In the genomic region with DNA sequence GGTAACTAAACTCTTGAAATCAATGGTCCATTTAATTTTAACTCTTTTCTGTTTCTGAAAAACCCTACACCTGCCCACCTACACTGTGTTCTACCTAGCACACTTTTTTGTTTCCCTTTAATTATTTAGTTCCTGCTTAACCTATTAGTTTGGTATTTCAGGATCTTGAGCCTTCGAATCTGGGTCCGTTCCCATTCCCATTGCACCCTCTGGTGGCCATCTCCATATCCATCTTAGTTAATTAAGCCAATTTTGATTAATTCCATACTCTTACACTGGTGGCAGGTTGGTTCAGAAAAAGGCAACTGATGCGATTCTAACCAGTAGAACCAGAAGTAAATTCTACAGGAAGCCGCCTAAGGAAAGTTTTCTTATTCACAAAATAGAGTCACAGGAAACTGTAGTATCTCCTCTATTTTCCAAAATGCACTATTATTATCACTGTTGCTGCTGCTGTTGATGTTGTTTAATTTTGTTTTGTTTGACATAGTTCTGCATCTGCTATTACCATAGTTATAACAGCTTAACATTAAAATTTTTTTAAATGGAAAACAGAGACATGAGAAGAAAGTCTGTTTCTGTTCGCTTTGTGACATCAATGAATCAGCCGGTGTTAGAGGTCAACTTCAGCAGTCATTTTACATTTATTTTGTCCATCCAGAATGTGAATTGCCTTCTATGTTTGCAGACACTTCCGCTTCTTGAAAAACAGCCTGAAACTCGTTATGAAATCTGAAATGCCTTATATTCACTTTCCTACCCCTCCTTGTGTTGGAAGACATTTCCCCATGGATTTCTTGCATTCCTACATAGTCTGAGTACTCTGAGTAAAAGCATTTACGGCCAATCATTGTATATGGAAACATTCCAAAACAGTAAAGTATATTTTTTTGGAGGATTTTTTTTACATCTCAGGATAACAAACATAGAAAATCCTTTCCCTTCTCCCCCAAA, we compare ENCODE assay signal across 1 cellular context.
TF ChIP-seq lines count a peak whose summit lies in the region.

No MANE protein-coding gene starts in this region.

TF ChIP-seq in K562, 482 proteins besides CTCF, POLR2A, EP300 and RAD21 (continued from another document):
- TF ChIP-seq, protein P1, sequence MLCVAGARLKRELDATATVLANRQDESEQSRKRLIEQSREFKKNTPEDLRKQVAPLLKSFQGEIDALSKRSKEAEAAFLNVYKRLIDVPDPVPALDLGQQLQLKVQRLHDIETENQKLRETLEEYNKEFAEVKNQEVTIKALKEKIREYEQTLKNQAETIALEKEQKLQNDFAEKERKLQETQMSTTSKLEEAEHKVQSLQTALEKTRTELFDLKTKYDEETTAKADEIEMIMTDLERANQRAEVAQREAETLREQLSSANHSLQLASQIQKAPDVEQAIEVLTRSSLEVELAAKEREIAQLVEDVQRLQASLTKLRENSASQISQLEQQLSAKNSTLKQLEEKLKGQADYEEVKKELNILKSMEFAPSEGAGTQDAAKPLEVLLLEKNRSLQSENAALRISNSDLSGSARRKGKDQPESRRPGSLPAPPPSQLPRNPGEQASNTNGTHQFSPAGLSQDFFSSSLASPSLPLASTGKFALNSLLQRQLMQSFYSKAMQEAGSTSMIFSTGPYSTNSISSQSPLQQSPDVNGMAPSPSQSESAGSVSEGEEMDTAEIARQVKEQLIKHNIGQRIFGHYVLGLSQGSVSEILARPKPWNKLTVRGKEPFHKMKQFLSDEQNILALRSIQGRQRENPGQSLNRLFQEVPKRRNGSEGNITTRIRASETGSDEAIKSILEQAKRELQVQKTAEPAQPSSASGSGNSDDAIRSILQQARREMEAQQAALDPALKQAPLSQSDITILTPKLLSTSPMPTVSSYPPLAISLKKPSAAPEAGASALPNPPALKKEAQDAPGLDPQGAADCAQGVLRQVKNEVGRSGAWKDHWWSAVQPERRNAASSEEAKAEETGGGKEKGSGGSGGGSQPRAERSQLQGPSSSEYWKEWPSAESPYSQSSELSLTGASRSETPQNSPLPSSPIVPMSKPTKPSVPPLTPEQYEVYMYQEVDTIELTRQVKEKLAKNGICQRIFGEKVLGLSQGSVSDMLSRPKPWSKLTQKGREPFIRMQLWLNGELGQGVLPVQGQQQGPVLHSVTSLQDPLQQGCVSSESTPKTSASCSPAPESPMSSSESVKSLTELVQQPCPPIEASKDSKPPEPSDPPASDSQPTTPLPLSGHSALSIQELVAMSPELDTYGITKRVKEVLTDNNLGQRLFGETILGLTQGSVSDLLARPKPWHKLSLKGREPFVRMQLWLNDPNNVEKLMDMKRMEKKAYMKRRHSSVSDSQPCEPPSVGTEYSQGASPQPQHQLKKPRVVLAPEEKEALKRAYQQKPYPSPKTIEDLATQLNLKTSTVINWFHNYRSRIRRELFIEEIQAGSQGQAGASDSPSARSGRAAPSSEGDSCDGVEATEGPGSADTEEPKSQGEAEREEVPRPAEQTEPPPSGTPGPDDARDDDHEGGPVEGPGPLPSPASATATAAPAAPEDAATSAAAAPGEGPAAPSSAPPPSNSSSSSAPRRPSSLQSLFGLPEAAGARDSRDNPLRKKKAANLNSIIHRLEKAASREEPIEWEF (CRISPR knock-in tag; IDR thresholded peaks at IDR 0.05), result no peak
- TF ChIP-seq TEAD2 (tag; IDR thresholded peaks at IDR 0.05) (no peak), ZNF23 (CRISPR knock-in tag; IDR thresholded peaks at IDR 0.05) (no peak), ZNF583 (CRISPR knock-in tag; IDR thresholded peaks at IDR 0.05) (no peak), CCNT2 (IDR thresholded peaks at IDR 0.05; ENCODE audit: borderline replicate concordance, extremely low read depth, insufficient read length, low read depth, low read length) (no peak), ZFX (CRISPR knock-in tag; IDR thresholded peaks at IDR 0.05) (no peak), KLF10 (CRISPR knock-in tag; IDR thresholded peaks at IDR 0.05) (no peak), CHD2 (IDR thresholded peaks at IDR 0.05; ENCODE audit: low read depth, low read length) (no peak), STAG1 (CRISPR knock-in tag; IDR thresholded peaks at IDR 0.05; ENCODE audit: borderline replicate concordance) (peak; percentile 16; the same call in 1 of the 2 replicates), TCF3 (CRISPR knock-in tag; IDR thresholded peaks at IDR 0.05) (no peak), SMC3 (conservative IDR thresholded peaks at IDR 0.05; ENCODE audit: insufficient read depth, low read depth, low read length) (peak; percentile 62), NUFIP1 (IDR thresholded peaks at IDR 0.05; ENCODE audit: partially characterized antibody) (no peak), FOXP1 (CRISPR knock-in tag; IDR thresholded peaks at IDR 0.05) (no peak), KLF1 (tag; IDR thresholded peaks at IDR 0.05) (no peak)
- TF ChIP-seq, protein P2, sequence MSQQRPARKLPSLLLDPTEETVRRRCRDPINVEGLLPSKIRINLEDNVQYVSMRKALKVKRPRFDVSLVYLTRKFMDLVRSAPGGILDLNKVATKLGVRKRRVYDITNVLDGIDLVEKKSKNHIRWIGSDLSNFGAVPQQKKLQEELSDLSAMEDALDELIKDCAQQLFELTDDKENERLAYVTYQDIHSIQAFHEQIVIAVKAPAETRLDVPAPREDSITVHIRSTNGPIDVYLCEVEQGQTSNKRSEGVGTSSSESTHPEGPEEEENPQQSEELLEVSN (IDR thresholded peaks at IDR 0.05; ENCODE audit: borderline replicate concordance in 1 of 2, extremely low read depth in 1 of 2, insufficient read depth in 1 of 2, insufficient read length in 1 of 2, low read depth in 1 of 2, low read length in 1 of 2, poor library complexity in 1 of 2, severe bottlenecking in 1 of 2), result no peak
- TF ChIP-seq, protein P3, sequence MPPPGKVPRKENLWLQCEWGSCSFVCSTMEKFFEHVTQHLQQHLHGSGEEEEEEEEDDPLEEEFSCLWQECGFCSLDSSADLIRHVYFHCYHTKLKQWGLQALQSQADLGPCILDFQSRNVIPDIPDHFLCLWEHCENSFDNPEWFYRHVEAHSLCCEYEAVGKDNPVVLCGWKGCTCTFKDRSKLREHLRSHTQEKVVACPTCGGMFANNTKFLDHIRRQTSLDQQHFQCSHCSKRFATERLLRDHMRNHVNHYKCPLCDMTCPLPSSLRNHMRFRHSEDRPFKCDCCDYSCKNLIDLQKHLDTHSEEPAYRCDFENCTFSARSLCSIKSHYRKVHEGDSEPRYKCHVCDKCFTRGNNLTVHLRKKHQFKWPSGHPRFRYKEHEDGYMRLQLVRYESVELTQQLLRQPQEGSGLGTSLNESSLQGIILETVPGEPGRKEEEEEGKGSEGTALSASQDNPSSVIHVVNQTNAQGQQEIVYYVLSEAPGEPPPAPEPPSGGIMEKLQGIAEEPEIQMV (tag; conservative IDR thresholded peaks at IDR 0.05; ENCODE audit: low read depth), result no peak
- TF ChIP-seq, protein P4, sequence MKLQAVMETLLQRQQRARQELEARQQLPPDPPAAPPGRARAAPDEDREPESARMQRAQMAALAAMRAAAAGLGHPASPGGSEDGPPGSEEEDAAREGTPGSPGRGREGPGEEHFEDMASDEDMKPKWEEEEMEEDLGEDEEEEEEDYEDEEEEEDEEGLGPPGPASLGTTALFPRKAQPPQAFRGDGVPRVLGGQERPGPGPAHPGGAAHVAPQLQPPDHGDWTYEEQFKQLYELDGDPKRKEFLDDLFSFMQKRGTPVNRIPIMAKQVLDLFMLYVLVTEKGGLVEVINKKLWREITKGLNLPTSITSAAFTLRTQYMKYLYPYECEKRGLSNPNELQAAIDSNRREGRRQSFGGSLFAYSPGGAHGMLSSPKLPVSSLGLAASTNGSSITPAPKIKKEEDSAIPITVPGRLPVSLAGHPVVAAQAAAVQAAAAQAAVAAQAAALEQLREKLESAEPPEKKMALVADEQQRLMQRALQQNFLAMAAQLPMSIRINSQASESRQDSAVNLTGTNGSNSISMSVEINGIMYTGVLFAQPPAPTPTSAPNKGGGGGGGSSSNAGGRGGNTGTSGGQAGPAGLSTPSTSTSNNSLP (IDR thresholded peaks at IDR 0.05; ENCODE audit: borderline replicate concordance, low read depth, low read length), result 0 out of 2 replicates have a peak, but pooled peaks have one; percentile 51
- TF ChIP-seq, protein P5, sequence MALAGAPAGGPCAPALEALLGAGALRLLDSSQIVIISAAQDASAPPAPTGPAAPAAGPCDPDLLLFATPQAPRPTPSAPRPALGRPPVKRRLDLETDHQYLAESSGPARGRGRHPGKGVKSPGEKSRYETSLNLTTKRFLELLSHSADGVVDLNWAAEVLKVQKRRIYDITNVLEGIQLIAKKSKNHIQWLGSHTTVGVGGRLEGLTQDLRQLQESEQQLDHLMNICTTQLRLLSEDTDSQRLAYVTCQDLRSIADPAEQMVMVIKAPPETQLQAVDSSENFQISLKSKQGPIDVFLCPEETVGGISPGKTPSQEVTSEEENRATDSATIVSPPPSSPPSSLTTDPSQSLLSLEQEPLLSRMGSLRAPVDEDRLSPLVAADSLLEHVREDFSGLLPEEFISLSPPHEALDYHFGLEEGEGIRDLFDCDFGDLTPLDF (CRISPR knock-in tag; IDR thresholded peaks at IDR 0.05), result no peak
- TF ChIP-seq, protein P6, sequence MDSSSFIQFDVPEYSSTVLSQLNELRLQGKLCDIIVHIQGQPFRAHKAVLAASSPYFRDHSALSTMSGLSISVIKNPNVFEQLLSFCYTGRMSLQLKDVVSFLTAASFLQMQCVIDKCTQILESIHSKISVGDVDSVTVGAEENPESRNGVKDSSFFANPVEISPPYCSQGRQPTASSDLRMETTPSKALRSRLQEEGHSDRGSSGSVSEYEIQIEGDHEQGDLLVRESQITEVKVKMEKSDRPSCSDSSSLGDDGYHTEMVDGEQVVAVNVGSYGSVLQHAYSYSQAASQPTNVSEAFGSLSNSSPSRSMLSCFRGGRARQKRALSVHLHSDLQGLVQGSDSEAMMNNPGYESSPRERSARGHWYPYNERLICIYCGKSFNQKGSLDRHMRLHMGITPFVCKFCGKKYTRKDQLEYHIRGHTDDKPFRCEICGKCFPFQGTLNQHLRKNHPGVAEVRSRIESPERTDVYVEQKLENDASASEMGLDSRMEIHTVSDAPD (CRISPR knock-in tag; IDR thresholded peaks at IDR 0.05), result no peak
